In the genomic region with DNA sequence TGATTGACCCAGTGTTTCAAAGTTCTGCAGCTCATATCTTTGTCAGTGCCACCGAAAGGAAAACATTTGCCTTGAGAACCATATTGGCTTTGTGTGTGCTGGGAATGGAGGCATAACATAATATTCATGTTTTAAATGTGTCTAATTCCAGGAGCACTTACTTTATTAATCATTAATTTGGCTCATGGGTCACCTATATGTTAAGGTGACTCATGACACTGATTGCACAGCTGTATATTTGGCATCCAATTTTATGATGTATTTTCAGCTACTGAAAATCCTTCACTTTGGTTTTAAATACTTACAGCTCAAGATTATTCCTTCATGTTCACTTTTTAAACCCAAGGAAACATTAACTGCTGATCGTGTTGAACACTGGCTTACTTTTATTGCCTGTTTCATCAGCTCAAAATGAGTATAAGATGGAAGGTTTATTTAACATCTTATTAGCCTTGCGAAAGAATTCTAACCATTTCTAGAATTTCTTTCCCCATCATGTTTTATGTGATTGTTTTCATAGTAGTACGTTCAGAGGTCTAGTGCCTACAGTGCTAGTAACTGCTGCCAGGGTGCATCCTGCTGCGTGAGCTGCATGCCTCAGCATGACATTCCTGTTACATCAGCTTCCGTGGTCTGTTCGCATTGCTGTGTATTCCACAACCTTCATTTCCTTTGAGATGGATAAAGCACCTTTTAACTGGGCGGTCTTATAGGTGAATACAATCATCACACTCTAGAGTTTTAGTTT, we compare ENCODE assay signal across 11 cellular contexts.
DNase-seq lines count a peak whose midpoint lies in the region; ATAC-seq and TF ChIP-seq lines count a peak whose summit lies in the region.
"Had no signal": no experiment of that assay in that cellular context is flagged by ENCODE, and none has a peak within 500 bp of the region (broad histone marks: within the 10 kb centered on the region; RNA-seq: fewer than 3 reads in every experiment).

No MANE protein-coding gene starts in this region.

- H3K9ac ChIP-seq in endodermal cell (ENCODE audit: extremely low read depth, low read length, poor library complexity, severe bottlenecking): no peak overlapping the region

- H3K9me3 Mint-ChIP-seq in endodermal cell: peaks cover 15% of the 10 kb centered on the region

- WGBS in endodermal cell (ENCODE audit: insufficient coverage in 1 of 2, insufficient read length in 1 of 2), 2 experiments: 60 to 65% methylated on average over 6 to 8 of the region's 8 CpGs

- H3K36me3 ChIP-seq in MG63 (peaks cover 33% of the 10 kb centered on the region), endodermal cell (ENCODE audit: control insufficient read depth, insufficient read depth, low read length) (peaks cover 81% of the 10 kb centered on the region)

- DNase-seq in EH (ENCODE audit: low read depth) (peak; percentile 99), MG63 (peak; percentile 37), endodermal cell (peak; percentile 78), myocyte (ENCODE audit: low read depth) (peak; percentile 49), GDM1 (lab: John Stamatoyannopoulos, UW) (no peak), epidermal melanocyte (ENCODE audit: insufficient read length, low spot score) (no peak)
- no peak for DNase-seq in activated CD4-positive, alpha-beta T cell treated with anti-CD3 and anti-CD28 coated beads for 4 hours
- DNase-seq: DND-41, NCI-H187 treated with DMSO at 0.1 percent for 48 hours, SHP77 treated with DMSO at 0.1 percent for 48 hours had no signal

- TF ChIP-seq CTCF in endodermal cell (conservative IDR thresholded peaks at IDR 0.05): no peak

- H3K27ac Mint-ChIP-seq in endodermal cell: peak overlapping the region; percentile 88

- H3K27me3 ChIP-seq in MG63 (no peaks in the 10 kb centered on the region), endodermal cell (ENCODE audit: control insufficient read depth, insufficient read depth, low read length, poor library complexity, severe bottlenecking) (no peaks in the 10 kb centered on the region)

- H3K4me3 ChIP-seq in MG63: no peak overlapping the region
- H3K4me3 ChIP-seq in endodermal cell (ENCODE audit: low read length): no peak overlapping the region

- H3K4me3 Mint-ChIP-seq in endodermal cell: no peak overlapping the region

- no peaks in the 10 kb centered on the region for H3K4me1 ChIP-seq in endodermal cell (ENCODE audit: control insufficient read depth, insufficient read depth, low read length)

- peaks cover 18% of the 10 kb centered on the region for H3K4me1 Mint-ChIP-seq in endodermal cell

- no peaks in the 10 kb centered on the region for H3K27me3 Mint-ChIP-seq in endodermal cell (ENCODE audit: insufficient read depth)

- H3K9me3 ChIP-seq in MG63: no peaks in the 10 kb centered on the region
- H3K9me3 ChIP-seq in endodermal cell (ENCODE audit: control insufficient read depth, low read length): peaks cover 26% of the 10 kb centered on the region

- H3K36me3 Mint-ChIP-seq in endodermal cell (ENCODE audit: low read depth): peaks cover 66% of the 10 kb centered on the region

- H3K27ac ChIP-seq in endodermal cell (ENCODE audit: low read depth, low read length): peak overlapping the region; percentile 46

- no peak for ATAC-seq in HG03565 (IDR thresholded peaks at IDR 0.05; ENCODE audit: unreplicated experiment)

Comparison
In these comparisons a context has a peak if more than half of its experiments do, and no peak if none do; other contexts are left out.
1. DNase-seq: peak in EH (single experiment), MG63 (single experiment), endodermal cell (single experiment) and myocyte (single experiment); none in GDM1 (single experiment), epidermal melanocyte (single experiment) and activated CD4-positive, alpha-beta T cell treated with anti-CD3 and anti-CD28 coated beads for 4 hours (0 of 2).